1 cellular context compared by ENCODE assay signal in the genomic region with DNA sequence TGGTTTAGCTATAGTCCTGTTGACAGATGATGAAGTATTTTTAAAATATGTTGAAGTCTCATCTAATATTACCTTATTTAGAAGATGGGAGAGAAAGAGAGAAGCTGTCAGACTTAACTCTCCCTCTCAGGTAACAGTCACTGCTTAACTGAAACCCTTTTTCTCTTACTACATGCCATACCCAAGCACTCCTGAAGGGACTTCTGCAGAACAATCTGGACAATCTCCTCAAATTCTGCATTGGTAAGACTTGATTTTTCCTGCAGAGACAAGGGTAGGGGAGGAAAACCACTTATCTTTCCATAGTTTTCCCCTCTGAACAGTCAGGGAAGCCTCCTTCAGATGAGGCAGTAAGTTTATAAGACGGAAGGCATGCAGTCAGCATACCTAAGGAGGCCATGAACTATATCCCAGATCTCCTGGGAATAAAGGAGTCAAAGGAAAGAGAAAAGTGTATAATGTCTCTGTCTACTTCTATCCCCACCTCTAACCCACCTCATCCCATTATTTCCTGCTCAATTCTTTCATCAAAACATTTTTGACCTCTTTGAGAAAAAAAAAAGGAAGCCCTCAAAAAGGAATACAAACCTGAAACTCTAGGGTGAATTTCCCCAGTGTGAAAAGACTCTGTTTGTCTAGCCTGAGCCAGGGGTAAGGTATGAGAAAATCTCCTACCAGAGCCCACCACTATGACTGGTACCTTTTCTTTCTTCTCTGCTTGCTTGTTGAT.
TF ChIP-seq lines count a peak whose summit lies in the region.

No MANE protein-coding gene starts in this region.

TF ChIP-seq in A549, 52 proteins besides CTCF, POLR2A, EP300 and RAD21:
- TF ChIP-seq ZNF302 (CRISPR knock-in tag; IDR thresholded peaks at IDR 0.05) (no peak), FOXS1 (CRISPR knock-in tag; IDR thresholded peaks at IDR 0.05) (no peak), BHLHE40 (IDR thresholded peaks at IDR 0.05; ENCODE audit: low read depth, low read length) (no peak), ZSCAN20 (CRISPR knock-in tag; IDR thresholded peaks at IDR 0.05) (no peak), JUN (IDR thresholded peaks at IDR 0.05) (no peak), POLR2AphosphoS2 (conservative IDR thresholded peaks at IDR 0.05; ENCODE audit: low read length) (no peak), EHF (CRISPR knock-in tag; IDR thresholded peaks at IDR 0.05) (no peak), HOXB5 (CRISPR knock-in tag; IDR thresholded peaks at IDR 0.05) (no peak), CHD4 (IDR thresholded peaks at IDR 0.05; ENCODE audit: borderline replicate concordance) (no peak), RARB (CRISPR knock-in tag; IDR thresholded peaks at IDR 0.05) (no peak), RCOR1 (IDR thresholded peaks at IDR 0.05; ENCODE audit: low read depth, low read length) (no peak), SMC3 (IDR thresholded peaks at IDR 0.05) (no peak), ELK1 (IDR thresholded peaks at IDR 0.05; ENCODE audit: low read depth, low read length) (no peak), MYC (IDR thresholded peaks at IDR 0.05; ENCODE audit: borderline replicate concordance, low read length) (no peak), HOXB13 (CRISPR knock-in tag; IDR thresholded peaks at IDR 0.05; ENCODE audit: low read depth) (no peak), CBX2 (IDR thresholded peaks at IDR 0.05; ENCODE audit: borderline replicate concordance, low read depth) (no peak)
- TF ChIP-seq, protein P1, sequence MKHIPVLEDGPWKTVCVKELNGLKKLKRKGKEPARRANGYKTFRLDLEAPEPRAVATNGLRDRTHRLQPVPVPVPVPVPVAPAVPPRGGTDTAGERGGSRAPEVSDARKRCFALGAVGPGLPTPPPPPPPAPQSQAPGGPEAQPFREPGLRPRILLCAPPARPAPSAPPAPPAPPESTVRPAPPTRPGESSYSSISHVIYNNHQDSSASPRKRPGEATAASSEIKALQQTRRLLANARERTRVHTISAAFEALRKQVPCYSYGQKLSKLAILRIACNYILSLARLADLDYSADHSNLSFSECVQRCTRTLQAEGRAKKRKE (CRISPR knock-in tag; IDR thresholded peaks at IDR 0.05; ENCODE audit: low read depth) = no peak
